26 cellular contexts compared by ENCODE assay signal in the genomic region with DNA sequence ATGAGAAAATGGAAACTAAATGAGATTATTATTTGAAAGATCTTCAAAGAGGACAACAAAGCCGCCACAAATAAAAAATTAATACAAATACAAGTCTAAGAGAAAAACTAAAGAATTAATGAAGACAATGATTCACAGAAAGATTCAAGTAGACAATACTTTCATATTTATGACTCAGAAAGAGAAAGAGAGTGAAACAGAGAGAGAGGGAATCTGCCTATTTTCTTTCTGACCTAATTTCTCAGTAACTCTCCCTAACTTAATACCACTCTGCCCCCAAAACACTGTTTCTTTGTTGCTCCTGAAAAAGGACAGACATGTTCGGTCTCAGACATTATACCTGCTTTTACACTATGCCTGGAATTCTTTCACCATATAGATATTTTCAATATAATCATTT.
"Had no signal": no experiment of that assay in that cellular context is flagged by ENCODE, and none has a peak within 500 bp of the region (broad histone marks: within the 10 kb centered on the region; RNA-seq: fewer than 3 reads in every experiment).

No MANE protein-coding gene starts in this region.

- DNase-seq: IMR-90, Karpas-422, KG1, MG63, NCI-H1092, NCI-H1105 treated with DMSO at 0.1 percent for 48 hours, NCI-H1417 treated with DMSO at 0.1 percent for 48 hours, NCI-H146, NCI-H1694 treated with DMSO at 0.1 percent for 48 hours, NCI-H1930, NCI-H2081, NCI-H2107, NCI-H2227 treated with DMSO at 0.1 percent for 48 hours, NCI-H524, NCI-H526 treated with DMSO at 0.1 percent for 48 hours, NCI-H774, OCI-M1, PC-9, Peyer's patch, SHP77 treated with DMSO at 0.1 percent for 48 hours, SW 1271, T-cell had no signal

- H3K27me3 ChIP-seq: MG63, Peyer's patch, SJSA1 had no signal

- H3K4me2 ChIP-seq: PC-9 had no signal

- H3K36me3 ChIP-seq: MG63, Peyer's patch, SJSA1 had no signal

- H3K4me1 ChIP-seq: Peyer's patch, SJSA1 had no signal

- ATAC-seq: HepG2, Right ventricle myocardium inferior, T-cell had no signal

- H3K4me3 ChIP-seq: MG63, PC-9, Peyer's patch, SJSA1, SK-N-MC had no signal

- H3K9me3 ChIP-seq: MG63, Peyer's patch, SJSA1 had no signal

- H3K27ac ChIP-seq: PC-9, Peyer's patch, SJSA1, SK-N-MC had no signal
